1 cellular context compared by ENCODE assay signal in the genomic region with DNA sequence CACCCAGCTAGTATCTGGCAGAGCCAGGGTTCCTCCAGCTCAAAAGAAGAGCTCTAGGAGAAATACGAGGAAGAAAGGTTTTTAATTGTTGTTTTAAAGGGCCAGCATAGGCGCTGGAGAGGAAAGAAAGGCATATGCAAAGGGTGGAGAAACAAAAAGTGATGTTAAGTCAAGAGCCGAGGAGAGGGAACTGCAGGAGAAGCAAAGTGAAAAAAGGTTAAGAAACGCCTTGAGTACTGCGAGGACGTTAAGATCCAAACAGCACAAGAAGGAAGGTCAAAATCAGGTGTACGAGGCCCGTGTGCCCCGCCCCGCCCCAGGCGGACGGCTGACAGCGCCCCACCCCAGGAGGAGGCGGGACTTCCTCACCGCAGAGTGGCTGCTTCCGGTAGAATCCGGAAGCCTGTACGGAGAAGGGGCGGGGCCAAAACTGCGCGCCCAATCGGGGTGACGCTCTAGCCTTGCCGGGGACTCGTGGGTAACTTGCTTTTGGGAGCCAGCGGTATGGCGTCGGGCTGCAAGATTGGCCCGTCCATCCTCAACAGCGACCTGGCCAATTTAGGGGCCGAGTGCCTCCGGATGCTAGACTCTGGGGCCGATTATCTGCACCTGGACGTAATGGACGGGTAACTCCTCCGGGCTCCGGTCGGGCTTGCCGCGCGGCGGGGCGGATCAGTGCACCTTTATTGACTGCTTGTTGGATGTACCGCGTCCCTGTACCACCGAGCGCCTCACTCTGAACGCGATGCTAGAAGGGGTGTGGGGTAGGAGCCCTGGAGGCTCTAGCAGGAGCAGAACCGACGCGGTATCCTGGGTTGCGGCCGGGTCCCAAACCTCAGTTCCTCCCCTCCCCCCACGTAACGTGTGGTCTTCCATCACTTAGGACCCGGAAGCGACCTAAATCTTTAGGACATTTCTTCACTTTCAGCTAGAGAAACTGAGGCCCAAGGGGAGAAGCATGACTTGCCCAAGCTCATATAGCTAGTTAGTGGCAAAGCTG.
TF ChIP-seq lines count a peak whose summit lies in the region.

A gene (plus strand): TSS at position 481 of the 1,000 bp plus-strand sequence. CDS start 24 bp downstream, at position 505.

TF ChIP-seq in GM12878, 131 proteins besides CTCF, POLR2A, EP300 and RAD21 (continued from another document and continues in another):
- TF ChIP-seq, protein P1, sequence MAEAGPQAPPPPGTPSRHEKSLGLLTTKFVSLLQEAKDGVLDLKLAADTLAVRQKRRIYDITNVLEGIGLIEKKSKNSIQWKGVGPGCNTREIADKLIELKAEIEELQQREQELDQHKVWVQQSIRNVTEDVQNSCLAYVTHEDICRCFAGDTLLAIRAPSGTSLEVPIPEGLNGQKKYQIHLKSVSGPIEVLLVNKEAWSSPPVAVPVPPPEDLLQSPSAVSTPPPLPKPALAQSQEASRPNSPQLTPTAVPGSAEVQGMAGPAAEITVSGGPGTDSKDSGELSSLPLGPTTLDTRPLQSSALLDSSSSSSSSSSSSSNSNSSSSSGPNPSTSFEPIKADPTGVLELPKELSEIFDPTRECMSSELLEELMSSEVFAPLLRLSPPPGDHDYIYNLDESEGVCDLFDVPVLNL (IDR thresholded peaks at IDR 0.05; ENCODE audit: low read depth, low read length), result no peak
- TF ChIP-seq POLR2AphosphoS2 (IDR thresholded peaks at IDR 0.05; ENCODE audit: low read depth, low read length), result peak; percentile 28; the same call in 1 of the 2 replicates
- TF ChIP-seq HCFC1 (IDR thresholded peaks at IDR 0.05; ENCODE audit: low read length), result peak; percentile 48; the same call in 1 of the 2 replicates
- no peak for TF ChIP-seq CEBPB (IDR thresholded peaks at IDR 0.05; ENCODE audit: borderline replicate concordance in 1 of 2, low read depth in 2 of 2, low read length in 2 of 2)
- TF ChIP-seq, protein P2, sequence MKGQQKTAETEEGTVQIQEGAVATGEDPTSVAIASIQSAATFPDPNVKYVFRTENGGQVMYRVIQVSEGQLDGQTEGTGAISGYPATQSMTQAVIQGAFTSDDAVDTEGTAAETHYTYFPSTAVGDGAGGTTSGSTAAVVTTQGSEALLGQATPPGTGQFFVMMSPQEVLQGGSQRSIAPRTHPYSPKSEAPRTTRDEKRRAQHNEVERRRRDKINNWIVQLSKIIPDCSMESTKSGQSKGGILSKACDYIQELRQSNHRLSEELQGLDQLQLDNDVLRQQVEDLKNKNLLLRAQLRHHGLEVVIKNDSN (IDR thresholded peaks at IDR 0.05; ENCODE audit: borderline replicate concordance, extremely low read length, insufficient read depth, low read depth, low read length), result no peak
- TF ChIP-seq, protein P3, sequence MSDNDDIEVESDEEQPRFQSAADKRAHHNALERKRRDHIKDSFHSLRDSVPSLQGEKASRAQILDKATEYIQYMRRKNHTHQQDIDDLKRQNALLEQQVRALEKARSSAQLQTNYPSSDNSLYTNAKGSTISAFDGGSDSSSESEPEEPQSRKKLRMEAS (IDR thresholded peaks at IDR 0.05; ENCODE audit: low read depth, low read length), result peak; percentile 66; the same call in 1 of the 2 replicates
- no peak for TF ChIP-seq JUNB (IDR thresholded peaks at IDR 0.05)
- TF ChIP-seq, protein P4, sequence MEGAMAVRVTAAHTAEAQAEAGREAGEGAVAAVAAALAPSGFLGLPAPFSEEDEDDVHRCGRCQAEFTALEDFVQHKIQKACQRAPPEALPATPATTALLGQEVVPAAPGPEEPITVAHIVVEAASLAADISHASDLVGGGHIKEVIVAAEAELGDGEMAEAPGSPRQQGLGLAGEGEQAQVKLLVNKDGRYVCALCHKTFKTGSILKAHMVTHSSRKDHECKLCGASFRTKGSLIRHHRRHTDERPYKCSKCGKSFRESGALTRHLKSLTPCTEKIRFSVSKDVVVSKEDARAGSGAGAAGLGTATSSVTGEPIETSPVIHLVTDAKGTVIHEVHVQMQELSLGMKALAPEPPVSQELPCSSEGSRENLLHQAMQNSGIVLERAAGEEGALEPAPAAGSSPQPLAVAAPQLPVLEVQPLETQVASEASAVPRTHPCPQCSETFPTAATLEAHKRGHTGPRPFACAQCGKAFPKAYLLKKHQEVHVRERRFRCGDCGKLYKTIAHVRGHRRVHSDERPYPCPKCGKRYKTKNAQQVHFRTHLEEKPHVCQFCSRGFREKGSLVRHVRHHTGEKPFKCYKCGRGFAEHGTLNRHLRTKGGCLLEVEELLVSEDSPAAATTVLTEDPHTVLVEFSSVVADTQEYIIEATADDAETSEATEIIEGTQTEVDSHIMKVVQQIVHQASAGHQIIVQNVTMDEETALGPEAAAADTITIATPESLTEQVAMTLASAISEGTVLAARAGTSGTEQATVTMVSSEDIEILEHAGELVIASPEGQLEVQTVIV (IDR thresholded peaks at IDR 0.05; ENCODE audit: borderline replicate concordance, partially characterized antibody), result peak; percentile 78
- TF ChIP-seq, protein P5, sequence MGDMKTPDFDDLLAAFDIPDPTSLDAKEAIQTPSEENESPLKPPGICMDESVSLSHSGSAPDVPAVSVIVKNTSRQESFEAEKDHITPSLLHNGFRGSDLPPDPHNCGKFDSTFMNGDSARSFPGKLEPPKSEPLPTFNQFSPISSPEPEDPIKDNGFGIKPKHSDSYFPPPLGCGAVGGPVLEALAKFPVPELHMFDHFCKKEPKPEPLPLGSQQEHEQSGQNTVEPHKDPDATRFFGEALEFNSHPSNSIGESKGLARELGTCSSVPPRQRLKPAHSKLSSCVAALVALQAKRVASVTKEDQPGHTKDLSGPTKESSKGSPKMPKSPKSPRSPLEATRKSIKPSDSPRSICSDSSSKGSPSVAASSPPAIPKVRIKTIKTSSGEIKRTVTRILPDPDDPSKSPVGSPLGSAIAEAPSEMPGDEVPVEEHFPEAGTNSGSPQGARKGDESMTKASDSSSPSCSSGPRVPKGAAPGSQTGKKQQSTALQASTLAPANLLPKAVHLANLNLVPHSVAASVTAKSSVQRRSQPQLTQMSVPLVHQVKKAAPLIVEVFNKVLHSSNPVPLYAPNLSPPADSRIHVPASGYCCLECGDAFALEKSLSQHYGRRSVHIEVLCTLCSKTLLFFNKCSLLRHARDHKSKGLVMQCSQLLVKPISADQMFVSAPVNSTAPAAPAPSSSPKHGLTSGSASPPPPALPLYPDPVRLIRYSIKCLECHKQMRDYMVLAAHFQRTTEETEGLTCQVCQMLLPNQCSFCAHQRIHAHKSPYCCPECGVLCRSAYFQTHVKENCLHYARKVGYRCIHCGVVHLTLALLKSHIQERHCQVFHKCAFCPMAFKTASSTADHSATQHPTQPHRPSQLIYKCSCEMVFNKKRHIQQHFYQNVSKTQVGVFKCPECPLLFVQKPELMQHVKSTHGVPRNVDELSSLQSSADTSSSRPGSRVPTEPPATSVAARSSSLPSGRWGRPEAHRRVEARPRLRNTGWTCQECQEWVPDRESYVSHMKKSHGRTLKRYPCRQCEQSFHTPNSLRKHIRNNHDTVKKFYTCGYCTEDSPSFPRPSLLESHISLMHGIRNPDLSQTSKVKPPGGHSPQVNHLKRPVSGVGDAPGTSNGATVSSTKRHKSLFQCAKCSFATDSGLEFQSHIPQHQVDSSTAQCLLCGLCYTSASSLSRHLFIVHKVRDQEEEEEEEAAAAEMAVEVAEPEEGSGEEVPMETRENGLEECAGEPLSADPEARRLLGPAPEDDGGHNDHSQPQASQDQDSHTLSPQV (IDR thresholded peaks at IDR 0.05), result no peak
- TF ChIP-seq MTA3 (IDR thresholded peaks at IDR 0.05; ENCODE audit: borderline replicate concordance, low read length), result no peak
- TF ChIP-seq CBX3 (IDR thresholded peaks at IDR 0.05; ENCODE audit: borderline replicate concordance, low read depth), result no peak
- TF ChIP-seq GATAD2B (conservative IDR thresholded peaks at IDR 0.05; ENCODE audit: low read depth), result no peak
- TF ChIP-seq SIX5 (IDR thresholded peaks at IDR 0.05; ENCODE audit: low read depth, low read length, severe bottlenecking), result peak; percentile 17
- no peak for TF ChIP-seq KDM1A (IDR thresholded peaks at IDR 0.05; ENCODE audit: borderline replicate concordance)
- TF ChIP-seq NFYA (IDR thresholded peaks at IDR 0.05; ENCODE audit: borderline replicate concordance, low read depth, low read length), result no peak
- TF ChIP-seq, protein P6, sequence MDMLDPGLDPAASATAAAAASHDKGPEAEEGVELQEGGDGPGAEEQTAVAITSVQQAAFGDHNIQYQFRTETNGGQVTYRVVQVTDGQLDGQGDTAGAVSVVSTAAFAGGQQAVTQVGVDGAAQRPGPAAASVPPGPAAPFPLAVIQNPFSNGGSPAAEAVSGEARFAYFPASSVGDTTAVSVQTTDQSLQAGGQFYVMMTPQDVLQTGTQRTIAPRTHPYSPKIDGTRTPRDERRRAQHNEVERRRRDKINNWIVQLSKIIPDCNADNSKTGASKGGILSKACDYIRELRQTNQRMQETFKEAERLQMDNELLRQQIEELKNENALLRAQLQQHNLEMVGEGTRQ (IDR thresholded peaks at IDR 0.05; ENCODE audit: borderline replicate concordance, low read depth, low read length), result no peak
- TF ChIP-seq KAT2A (conservative IDR thresholded peaks at IDR 0.05; ENCODE audit: control insufficient read depth, low read depth, low read length), result no peak
- TF ChIP-seq, protein P7, sequence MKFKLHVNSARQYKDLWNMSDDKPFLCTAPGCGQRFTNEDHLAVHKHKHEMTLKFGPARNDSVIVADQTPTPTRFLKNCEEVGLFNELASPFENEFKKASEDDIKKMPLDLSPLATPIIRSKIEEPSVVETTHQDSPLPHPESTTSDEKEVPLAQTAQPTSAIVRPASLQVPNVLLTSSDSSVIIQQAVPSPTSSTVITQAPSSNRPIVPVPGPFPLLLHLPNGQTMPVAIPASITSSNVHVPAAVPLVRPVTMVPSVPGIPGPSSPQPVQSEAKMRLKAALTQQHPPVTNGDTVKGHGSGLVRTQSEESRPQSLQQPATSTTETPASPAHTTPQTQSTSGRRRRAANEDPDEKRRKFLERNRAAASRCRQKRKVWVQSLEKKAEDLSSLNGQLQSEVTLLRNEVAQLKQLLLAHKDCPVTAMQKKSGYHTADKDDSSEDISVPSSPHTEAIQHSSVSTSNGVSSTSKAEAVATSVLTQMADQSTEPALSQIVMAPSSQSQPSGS (IDR thresholded peaks at IDR 0.05; ENCODE audit: low read length), result no peak
- peak; percentile 59 for TF ChIP-seq PML (IDR thresholded peaks at IDR 0.05; ENCODE audit: low read length)
- no peak; the same call in 1 of the 2 replicates for TF ChIP-seq RB1 (IDR thresholded peaks at IDR 0.05; ENCODE audit: borderline replicate concordance)
- peak; percentile 32 for TF ChIP-seq SMAD1 (IDR thresholded peaks at IDR 0.05; ENCODE audit: low read depth, partially characterized antibody)
- peak; percentile 40 for TF ChIP-seq SIN3A (IDR thresholded peaks at IDR 0.05; ENCODE audit: low read depth, low read length)
- peak; percentile 54; the same call in 1 of the 2 replicates for TF ChIP-seq LARP7 (IDR thresholded peaks at IDR 0.05)
- TF ChIP-seq, protein P8, sequence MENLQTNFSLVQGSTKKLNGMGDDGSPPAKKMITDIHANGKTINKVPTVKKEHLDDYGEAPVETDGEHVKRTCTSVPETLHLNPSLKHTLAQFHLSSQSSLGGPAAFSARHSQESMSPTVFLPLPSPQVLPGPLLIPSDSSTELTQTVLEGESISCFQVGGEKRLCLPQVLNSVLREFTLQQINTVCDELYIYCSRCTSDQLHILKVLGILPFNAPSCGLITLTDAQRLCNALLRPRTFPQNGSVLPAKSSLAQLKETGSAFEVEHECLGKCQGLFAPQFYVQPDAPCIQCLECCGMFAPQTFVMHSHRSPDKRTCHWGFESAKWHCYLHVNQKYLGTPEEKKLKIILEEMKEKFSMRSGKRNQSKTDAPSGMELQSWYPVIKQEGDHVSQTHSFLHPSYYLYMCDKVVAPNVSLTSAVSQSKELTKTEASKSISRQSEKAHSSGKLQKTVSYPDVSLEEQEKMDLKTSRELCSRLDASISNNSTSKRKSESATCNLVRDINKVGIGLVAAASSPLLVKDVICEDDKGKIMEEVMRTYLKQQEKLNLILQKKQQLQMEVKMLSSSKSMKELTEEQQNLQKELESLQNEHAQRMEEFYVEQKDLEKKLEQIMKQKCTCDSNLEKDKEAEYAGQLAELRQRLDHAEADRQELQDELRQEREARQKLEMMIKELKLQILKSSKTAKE (IDR thresholded peaks at IDR 0.05; ENCODE audit: low read depth, poor library complexity, severe bottlenecking), result no peak
- TF ChIP-seq IKZF2 (IDR thresholded peaks at IDR 0.05), result no peak
- no peak; the same call in 1 of the 2 replicates for TF ChIP-seq FOXK2 (IDR thresholded peaks at IDR 0.05)
- TF ChIP-seq ZNF24 (IDR thresholded peaks at IDR 0.05), result no peak
- TF ChIP-seq, protein P9, sequence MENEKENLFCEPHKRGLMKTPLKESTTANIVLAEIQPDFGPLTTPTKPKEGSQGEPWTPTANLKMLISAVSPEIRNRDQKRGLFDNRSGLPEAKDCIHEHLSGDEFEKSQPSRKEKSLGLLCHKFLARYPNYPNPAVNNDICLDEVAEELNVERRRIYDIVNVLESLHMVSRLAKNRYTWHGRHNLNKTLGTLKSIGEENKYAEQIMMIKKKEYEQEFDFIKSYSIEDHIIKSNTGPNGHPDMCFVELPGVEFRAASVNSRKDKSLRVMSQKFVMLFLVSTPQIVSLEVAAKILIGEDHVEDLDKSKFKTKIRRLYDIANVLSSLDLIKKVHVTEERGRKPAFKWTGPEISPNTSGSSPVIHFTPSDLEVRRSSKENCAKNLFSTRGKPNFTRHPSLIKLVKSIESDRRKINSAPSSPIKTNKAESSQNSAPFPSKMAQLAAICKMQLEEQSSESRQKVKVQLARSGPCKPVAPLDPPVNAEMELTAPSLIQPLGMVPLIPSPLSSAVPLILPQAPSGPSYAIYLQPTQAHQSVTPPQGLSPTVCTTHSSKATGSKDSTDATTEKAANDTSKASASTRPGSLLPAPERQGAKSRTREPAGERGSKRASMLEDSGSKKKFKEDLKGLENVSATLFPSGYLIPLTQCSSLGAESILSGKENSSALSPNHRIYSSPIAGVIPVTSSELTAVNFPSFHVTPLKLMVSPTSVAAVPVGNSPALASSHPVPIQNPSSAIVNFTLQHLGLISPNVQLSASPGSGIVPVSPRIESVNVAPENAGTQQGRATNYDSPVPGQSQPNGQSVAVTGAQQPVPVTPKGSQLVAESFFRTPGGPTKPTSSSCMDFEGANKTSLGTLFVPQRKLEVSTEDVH (IDR thresholded peaks at IDR 0.05; ENCODE audit: low read depth, partially characterized antibody), result peak; percentile 29
- TF ChIP-seq NR2F1 (conservative IDR thresholded peaks at IDR 0.05), result no peak
- TF ChIP-seq BMI1 (IDR thresholded peaks at IDR 0.05; ENCODE audit: borderline replicate concordance), result no peak
- no peak for TF ChIP-seq STAT3 (IDR thresholded peaks at IDR 0.05; ENCODE audit: low read depth, low read length)
- peak; percentile 86 for TF ChIP-seq POLR2AphosphoS5 (IDR thresholded peaks at IDR 0.05; ENCODE audit: low read length)
- TF ChIP-seq BCL11A (IDR thresholded peaks at IDR 0.05; ENCODE audit: low read depth, low read length), result no peak
- TF ChIP-seq SREBF2 (IDR thresholded peaks at IDR 0.05; ENCODE audit: low read length), result no peak
- no peak for TF ChIP-seq ESRRA (IDR thresholded peaks at IDR 0.05; ENCODE audit: low read length)
- TF ChIP-seq, protein P10, sequence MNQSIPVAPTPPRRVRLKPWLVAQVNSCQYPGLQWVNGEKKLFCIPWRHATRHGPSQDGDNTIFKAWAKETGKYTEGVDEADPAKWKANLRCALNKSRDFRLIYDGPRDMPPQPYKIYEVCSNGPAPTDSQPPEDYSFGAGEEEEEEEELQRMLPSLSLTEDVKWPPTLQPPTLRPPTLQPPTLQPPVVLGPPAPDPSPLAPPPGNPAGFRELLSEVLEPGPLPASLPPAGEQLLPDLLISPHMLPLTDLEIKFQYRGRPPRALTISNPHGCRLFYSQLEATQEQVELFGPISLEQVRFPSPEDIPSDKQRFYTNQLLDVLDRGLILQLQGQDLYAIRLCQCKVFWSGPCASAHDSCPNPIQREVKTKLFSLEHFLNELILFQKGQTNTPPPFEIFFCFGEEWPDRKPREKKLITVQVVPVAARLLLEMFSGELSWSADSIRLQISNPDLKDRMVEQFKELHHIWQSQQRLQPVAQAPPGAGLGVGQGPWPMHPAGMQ (IDR thresholded peaks at IDR 0.05; ENCODE audit: borderline replicate concordance), result no peak
- no peak for TF ChIP-seq STAT1 (conservative IDR thresholded peaks at IDR 0.05)
- no peak for TF ChIP-seq CHD4 (IDR thresholded peaks at IDR 0.05)
- TF ChIP-seq FOXM1 (IDR thresholded peaks at IDR 0.05; ENCODE audit: low read depth, low read length), result no peak
- no peak for TF ChIP-seq RBBP5 (conservative IDR thresholded peaks at IDR 0.05)
